ENCODE assay signal across 27 cellular contexts in the genomic region with DNA sequence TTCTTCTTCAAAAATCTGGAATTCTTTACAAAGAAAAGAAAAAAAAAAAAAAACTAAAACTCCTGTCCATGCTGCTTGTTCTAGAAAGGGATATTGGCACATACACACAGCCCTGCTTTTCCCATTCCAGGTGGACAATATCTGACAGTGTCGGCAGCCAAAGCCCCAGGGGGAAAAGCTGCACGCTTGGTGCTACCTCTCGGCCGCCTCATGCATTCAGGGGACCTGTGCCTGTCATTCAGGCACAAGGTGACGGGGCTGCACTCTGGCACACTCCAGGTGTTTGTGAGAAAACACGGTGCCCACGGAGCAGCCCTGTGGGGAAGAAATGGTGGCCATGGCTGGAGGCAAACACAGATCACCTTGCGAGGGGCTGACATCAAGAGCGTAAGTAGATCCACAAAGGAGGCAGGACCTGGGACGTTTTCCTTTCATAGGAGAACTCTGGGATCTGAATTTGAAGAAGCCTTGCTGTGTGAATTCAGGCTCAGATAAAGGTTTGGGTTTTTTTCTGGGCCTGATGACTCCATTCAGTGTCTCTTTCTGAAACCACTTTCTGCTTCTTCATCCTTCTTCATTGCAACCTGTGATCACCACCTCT.
DNase-seq lines count a peak whose midpoint lies in the region; ATAC-seq, FAIRE-seq and TF ChIP-seq lines count a peak whose summit lies in the region.
"Had no signal": no experiment of that assay in that cellular context is flagged by ENCODE, and none has a peak within 500 bp of the region (broad histone marks: within the 10 kb centered on the region; RNA-seq: fewer than 3 reads in every experiment).

No MANE protein-coding gene starts in this region.

- no peaks in the 10 kb centered on the region for H3K9me2 ChIP-seq in GM23338 (ENCODE audit: insufficient read depth)

- H3K27ac ChIP-seq in GM23338 (ENCODE audit: low read depth) (no peak overlapping the region), mammary epithelial cell (ENCODE audit: insufficient read depth, low read depth, low read length) (no peak overlapping the region), psoas muscle (no peak overlapping the region), small intestine (ENCODE audit: low read depth in 1 of 2, low read length in 1 of 2) (no peak overlapping the region)
- H3K27ac ChIP-seq: neutrophil had no signal

- peak overlapping the region; percentile 67 for H3K27ac Mint-ChIP-seq in GM23338
- H3K27ac Mint-ChIP-seq: activated CD8-positive, alpha-beta T cell treated with anti-CD3 and anti-CD28 coated beads for 36 hours; activated naive CD8-positive, alpha-beta T cell; activated T-helper 2 cell treated with anti-CD3 and anti-CD28 coated beads, Interferon-gamma antibody, Interleukin-2, Interleukin-4, amounts not matched to agents 10 μg/mL and 5 μg/mL and 100 μg/mL, durations not matched to agents 14 hours and 24 hours and 36 hours; stimulated activated naive CD8-positive, alpha-beta T cell treated with anti-CD3 and anti-CD28 coated beads, Interleukin-15, amount 100 ng/mL, for 72 hours had no signal

- H3K4me2 ChIP-seq in GM23338: peak overlapping the region; percentile 47
- no peak overlapping the region for H3K4me2 ChIP-seq in mammary epithelial cell (ENCODE audit: insufficient read depth, low read depth, low read length)

- no peaks in the 10 kb centered on the region for H3K36me3 ChIP-seq in GM23338 (ENCODE audit: insufficient read depth)
- H3K36me3 ChIP-seq in mammary epithelial cell (ENCODE audit: insufficient read depth, low read length): no peaks in the 10 kb centered on the region
- H3K36me3 ChIP-seq in psoas muscle (ENCODE audit: insufficient read depth in 1 of 2, low read depth in 1 of 2): no peaks in the 10 kb centered on the region
- peaks cover 0 to 3% of the 10 kb centered on the region in 2 donors for H3K36me3 ChIP-seq in small intestine (ENCODE audit: control insufficient read depth in 2 of 2, insufficient read depth in 2 of 2, low read length in 2 of 2)
- H3K36me3 ChIP-seq: neutrophil, tibial nerve had no signal

- intact Hi-C loops in mammary epithelial cell (cut with micrococcal nuclease) (no loop called here), psoas muscle (cut with DNase I) (no loop called here)

- ATAC-seq in GM23338 (peak; percentile 73), psoas muscle (peak in 3 of 4 donors; percentile 40 to 62 (median 56))
- ATAC-seq: activated CD4-positive, CD25-positive, alpha-beta regulatory T cell treated with anti-CD3 and anti-CD28 coated beads, Interleukin-2, amount 50 U/mL, for 24 hours; activated CD8-positive, alpha-beta T cell treated with anti-CD3 and anti-CD28 coated beads for 36 hours; stimulated activated naive CD8-positive, alpha-beta T cell treated with anti-CD3 and anti-CD28 coated beads, Interleukin-15, amount 100 ng/mL, for 72 hours had no signal

- BruUV-seq in mammary epithelial cell (replicated peaks; lab: Mats Ljungman, UMichigan): no TSS peak

- H4K20me1 ChIP-seq in GM23338 (replicated peaks; ENCODE audit: insufficient read depth) (no peaks in the 10 kb centered on the region), mammary epithelial cell (ENCODE audit: insufficient read depth, low read length) (no peaks in the 10 kb centered on the region)

- no peaks in the 10 kb centered on the region for H3K27me3 Mint-ChIP-seq in GM23338 (ENCODE audit: insufficient read depth, low read depth, poor library complexity)

- no peaks in the 10 kb centered on the region for H3K9me3 Mint-ChIP-seq in GM23338
- H3K9me3 Mint-ChIP-seq: activated CD8-positive, alpha-beta T cell treated with anti-CD3 and anti-CD28 coated beads for 36 hours; activated T-helper 2 cell treated with anti-CD3 and anti-CD28 coated beads, Interferon-gamma antibody, Interleukin-2, Interleukin-4, amounts not matched to agents 10 μg/mL and 5 μg/mL and 100 μg/mL, durations not matched to agents 14 hours and 24 hours and 36 hours; stimulated activated naive CD8-positive, alpha-beta T cell treated with anti-CD3 and anti-CD28 coated beads, Interleukin-15, amount 100 ng/mL, for 72 hours had no signal

- H3K36me3 Mint-ChIP-seq in GM23338 (ENCODE audit: low read depth): no peaks in the 10 kb centered on the region
- H3K36me3 Mint-ChIP-seq: activated naive CD8-positive, alpha-beta T cell had no signal

- WGBS in mammary epithelial cell (ENCODE audit: low coverage, missing lambda C conversion rate): 34% methylated on average over 10 of the region's 10 CpGs
- 23 to 34% (median 31%) methylated on average over 10 of the region's 10 CpGs for WGBS in psoas muscle, 3 donors
- WGBS in small intestine, 3 donors: 75 to 89% (median 81%) methylated on average over 10 of the region's 10 CpGs

- H3K79me2 ChIP-seq in GM23338 (replicated peaks; ENCODE audit: insufficient read depth): no peaks in the 10 kb centered on the region
- no peaks in the 10 kb centered on the region for H3K79me2 ChIP-seq in mammary epithelial cell (ENCODE audit: insufficient read depth, low read length)

- H3K9ac ChIP-seq in mammary epithelial cell (ENCODE audit: insufficient read depth, low read length): no peak overlapping the region

- CTCF ChIA-PET in mammary epithelial cell (lab: Charles Lee; ENCODE audit: low non-redundant PET): no interaction called here

- no peak for FAIRE-seq in small intestine (lab: Jason Lieb, UNC)
- FAIRE-seq: endometrium, GM19239 had no signal

- H3K27me3 ChIP-seq in GM23338 (ENCODE audit: insufficient read depth) (no peaks in the 10 kb centered on the region), mammary epithelial cell (ENCODE audit: insufficient read depth, low read length) (no peaks in the 10 kb centered on the region), psoas muscle (ENCODE audit: insufficient read depth in 3 of 3, low read length in 2 of 3) (no peaks in the 10 kb centered on the region), small intestine (ENCODE audit: control insufficient read depth in 2 of 2, insufficient read depth in 2 of 2, low read length in 2 of 2) (no peaks in the 10 kb centered on the region)
- H3K27me3 ChIP-seq: neutrophil, tibial nerve had no signal

- no peak overlapping the region for H3K4me3 Mint-ChIP-seq in GM23338
- H3K4me3 Mint-ChIP-seq: activated CD8-positive, alpha-beta T cell treated with anti-CD3 and anti-CD28 coated beads for 36 hours; activated naive CD8-positive, alpha-beta T cell; stimulated activated naive CD8-positive, alpha-beta T cell treated with anti-CD3 and anti-CD28 coated beads, Interleukin-15, amount 100 ng/mL, for 72 hours had no signal

- H3K4me1 ChIP-seq in GM23338 (ENCODE audit: insufficient read depth): peaks cover 34% of the 10 kb centered on the region
- peaks cover 25% of the 10 kb centered on the region for H3K4me1 ChIP-seq in mammary epithelial cell (ENCODE audit: insufficient read depth, low read length)
- H3K4me1 ChIP-seq in psoas muscle: peaks cover 23% of the 10 kb centered on the region
- H3K4me1 ChIP-seq in small intestine (ENCODE audit: control insufficient read depth in 2 of 2, insufficient read depth in 1 of 2, low read depth in 1 of 2, low read length in 1 of 2): peaks cover 0 to 3% of the 10 kb centered on the region in 2 donors

- H3K4me1 Mint-ChIP-seq in GM23338: peaks cover 27% of the 10 kb centered on the region
- H3K4me1 Mint-ChIP-seq: stimulated activated naive CD8-positive, alpha-beta T cell treated with anti-CD3 and anti-CD28 coated beads, Interleukin-15, amount 100 ng/mL, for 72 hours had no signal

- no peak overlapping the region for H3K4me3 ChIP-seq in GM23338
- H3K4me3 ChIP-seq in mammary epithelial cell (replicated peaks in 1 of 3; ENCODE audit: insufficient read depth in 1 of 3, low read depth in 2 of 3, low read length in 3 of 3): no peak overlapping the region
- peak overlapping the region; percentile 35 for H3K4me3 ChIP-seq in psoas muscle
- H3K4me3 ChIP-seq in small intestine (ENCODE audit: low read depth in 1 of 2, low read length in 2 of 2): no peak overlapping the region
- H3K4me3 ChIP-seq: tibial nerve had no signal

- in situ Hi-C loops in mammary epithelial cell (cut with MboI; ENCODE audit: low sequenced_read_pairs in 2 of 2): no loop called here

- no peaks in the 10 kb centered on the region for H3F3A ChIP-seq in GM23338 (replicated peaks; ENCODE audit: low read depth)

- H3K9me3 ChIP-seq in mammary epithelial cell (replicated peaks; ENCODE audit: insufficient read depth, low read length): no peaks in the 10 kb centered on the region
- H3K9me3 ChIP-seq in psoas muscle: no peaks in the 10 kb centered on the region
- H3K9me3 ChIP-seq in small intestine (ENCODE audit: control insufficient read depth, low read depth): no peaks in the 10 kb centered on the region
- H3K9me3 ChIP-seq: neutrophil, tibial nerve had no signal

- H2AFZ ChIP-seq in GM23338 (peak overlapping the region; percentile 88), mammary epithelial cell (ENCODE audit: low read depth, low read length) (peak overlapping the region; percentile 59)

- DNase-seq in GM23338 (ENCODE audit: low spot score) (peak; percentile 41), mammary epithelial cell (no peak), left kidney (ENCODE audit: low read depth, low spot score) (peak; percentile 55), psoas muscle (no peak), DMS153 (lab: John Stamatoyannopoulos, UW) (no peak), NCI-H446 (lab: John Stamatoyannopoulos, UW) (no peak), iPS-NIHi7 (ENCODE audit: extremely low spot score) (no peak), small intestine (no peak)
- DNase-seq: activated CD8-positive, alpha-beta T cell treated with anti-CD3 and anti-CD28 coated beads for 36 hours; anterior cingulate cortex; C1 segment of cervical spinal cord; central memory CD4-positive, alpha-beta T cell; COR-L47; dermis blood vessel endothelial cell; DND-41; HCEC 1CT; NCI-H2029; NCI-H2227 treated with DMSO at 0.1 percent for 48 hours; stimulated activated naive CD8-positive, alpha-beta T cell treated with anti-CD3 and anti-CD28 coated beads, Interleukin-15, amount 100 ng/mL, for 72 hours; T-helper 1 cell had no signal

- dilution Hi-C loops in mammary epithelial cell (cut with HindIII; ENCODE audit: low sequenced_read_pairs): no loop called here

- TF ChIP-seq CTCF in GM23338 (conservative IDR thresholded peaks at IDR 0.05; ENCODE audit: low read depth in 2 of 2) (no peak), mammary epithelial cell (conservative IDR thresholded peaks at IDR 0.05 in 1 of 2, IDR thresholded peaks at IDR 0.05 in 1 of 2; ENCODE audit: extremely low read depth in 1 of 2, insufficient read depth in 1 of 2, low read depth in 1 of 2, low read length in 2 of 2) (no peak), psoas muscle (IDR thresholded peaks at IDR 0.05) (no peak)

TF ChIP-seq in GM23338, 12 proteins besides CTCF, POLR2A, EP300 and RAD21 (continues in another document):
- TF ChIP-seq NANOG (IDR thresholded peaks at IDR 0.05; ENCODE audit: borderline replicate concordance): no peak
- TF ChIP-seq ZNF331 (CRISPR knock-in tag; IDR thresholded peaks at IDR 0.05; ENCODE audit: low read depth): no peak
- no peak for TF ChIP-seq EZH2 (IDR thresholded peaks at IDR 0.05; ENCODE audit: low read depth, unreplicated experiment)
- no peak for TF ChIP-seq STAT1 (IDR thresholded peaks at IDR 0.05; ENCODE audit: unreplicated experiment)

Comparison
In these comparisons a context has a peak if more than half of its experiments do, and no peak if none do; other contexts are left out.
1. DNase-seq: peak in GM23338 (single experiment) and left kidney (single experiment); none in mammary epithelial cell (single experiment), psoas muscle (0 of 2), DMS153 (single experiment), NCI-H446 (0 of 2), iPS-NIHi7 (single experiment) and small intestine (single experiment).